In genomic region chr18:62445386-62445917, GRCh38 we compare ENCODE assay signal across 14 cellular contexts.
A peak's percentile ranks its signal among the peaks of the same experiment; 100 is the strongest.
DNase-seq lines count a peak whose midpoint lies in the region; ATAC-seq and TF ChIP-seq lines count a peak whose summit lies in the region.
"Had no signal": no experiment of that assay in that cellular context is flagged by ENCODE, and none has a peak within 500 bp of the region (broad histone marks: within the 10 kb centered on the region; RNA-seq: fewer than 3 reads in every experiment).

No MANE protein-coding gene starts in this region.

- H3K27ac Mint-ChIP-seq in activated CD8-positive, alpha-beta T cell treated with anti-CD3 and anti-CD28 coated beads for 36 hours, result no peak overlapping the region
- H3K27ac Mint-ChIP-seq in activated CD8-positive, alpha-beta T cell treated with anti-CD3 and anti-CD28 coated beads, Interleukin-2, amount 10 ng/mL, durations not matched to agents 7 days and 5 days, result no peak overlapping the region

- peaks cover 6% of the 10 kb centered on the region for H3K4me1 ChIP-seq in foreskin keratinocyte

- peak; percentile 61 for ATAC-seq in activated CD8-positive, alpha-beta T cell treated with anti-CD3 and anti-CD28 coated beads for 36 hours
- ATAC-seq in activated CD8-positive, alpha-beta T cell treated with anti-CD3 and anti-CD28 coated beads, Interleukin-2, amount 10 ng/mL, durations not matched to agents 7 days and 5 days, result no peak
- peak; percentile 68 for ATAC-seq in GM21447 (IDR thresholded peaks at IDR 0.05; ENCODE audit: unreplicated experiment)
- ATAC-seq in foreskin keratinocyte, result peak; percentile 91
- no peak for ATAC-seq in GM18519 (IDR thresholded peaks at IDR 0.05; ENCODE audit: low FRiP score, unreplicated experiment)
- ATAC-seq: HCT116, left cardiac atrium had no signal

- POLR2A ChIA-PET in activated CD8-positive, alpha-beta T cell treated with anti-CD3 and anti-CD28 coated beads for 36 hours (lab: Charles Lee), result interaction anchor here (1.1 kb wide), 1 partner anchor 9 kb away, joined by 3 read pairs; no protein-coding TSS in a partner anchor
- POLR2A ChIA-PET in activated CD8-positive, alpha-beta T cell treated with anti-CD3 and anti-CD28 coated beads, Interleukin-2, amount 10 ng/mL, durations not matched to agents 7 days and 5 days (lab: Charles Lee), result no interaction called here

- no peaks in the 10 kb centered on the region for H3K9me3 Mint-ChIP-seq in activated CD8-positive, alpha-beta T cell treated with anti-CD3 and anti-CD28 coated beads for 36 hours
- no peaks in the 10 kb centered on the region for H3K9me3 Mint-ChIP-seq in activated CD8-positive, alpha-beta T cell treated with anti-CD3 and anti-CD28 coated beads, Interleukin-2, amount 10 ng/mL, durations not matched to agents 7 days and 5 days (ENCODE audit: insufficient read depth)

- no peak for TF ChIP-seq CTCF in activated CD8-positive, alpha-beta T cell treated with anti-CD3 and anti-CD28 coated beads for 36 hours (IDR thresholded peaks at IDR 0.05)
- no peak for TF ChIP-seq CTCF in foreskin keratinocyte (conservative IDR thresholded peaks at IDR 0.05)

- H3K27ac ChIP-seq in foreskin keratinocyte, result no peak overlapping the region
- H3K27ac ChIP-seq: stomach had no signal

- H3K36me3 Mint-ChIP-seq in activated CD8-positive, alpha-beta T cell treated with anti-CD3 and anti-CD28 coated beads for 36 hours (ENCODE audit: low read depth), result no peaks in the 10 kb centered on the region
- no peaks in the 10 kb centered on the region for H3K36me3 Mint-ChIP-seq in activated CD8-positive, alpha-beta T cell treated with anti-CD3 and anti-CD28 coated beads, Interleukin-2, amount 10 ng/mL, durations not matched to agents 7 days and 5 days (ENCODE audit: low read depth)

- DNase-seq in activated CD8-positive, alpha-beta T cell treated with anti-CD3 and anti-CD28 coated beads for 36 hours, result peak; percentile 11
- DNase-seq in activated CD8-positive, alpha-beta T cell treated with anti-CD3 and anti-CD28 coated beads, Interleukin-2, amount 10 ng/mL, durations not matched to agents 7 days and 5 days, result no peak
- peak; percentile 64 for DNase-seq in NCI-H1105 (lab: John Stamatoyannopoulos, UW)
- DNase-seq in foreskin keratinocyte, result peak; percentile 68 to 79
- no peak for DNase-seq in iPS-NIHi11 (ENCODE audit: low spot score)
- no peak for DNase-seq in cerebellar nuclear complex (lab: John Stamatoyannopoulos, UW)
- DNase-seq: DMS79, left cardiac atrium, NCI-H1048, RPMI8226, stomach had no signal

- H3K4me3 Mint-ChIP-seq in activated CD8-positive, alpha-beta T cell treated with anti-CD3 and anti-CD28 coated beads for 36 hours, result no peak overlapping the region
- no peak overlapping the region for H3K4me3 Mint-ChIP-seq in activated CD8-positive, alpha-beta T cell treated with anti-CD3 and anti-CD28 coated beads, Interleukin-2, amount 10 ng/mL, durations not matched to agents 7 days and 5 days

- H3K27me3 ChIP-seq in foreskin keratinocyte, result no peaks in the 10 kb centered on the region
- H3K27me3 ChIP-seq: stomach had no signal

- intact Hi-C loops in activated CD8-positive, alpha-beta T cell treated with anti-CD3 and anti-CD28 coated beads for 36 hours (cut with micrococcal nuclease), result no loop called here

- peaks cover 4% of the 10 kb centered on the region for H3K4me1 Mint-ChIP-seq in activated CD8-positive, alpha-beta T cell treated with anti-CD3 and anti-CD28 coated beads for 36 hours (ENCODE audit: low read depth)
- H3K4me1 Mint-ChIP-seq in activated CD8-positive, alpha-beta T cell treated with anti-CD3 and anti-CD28 coated beads, Interleukin-2, amount 10 ng/mL, durations not matched to agents 7 days and 5 days (ENCODE audit: low read depth), result no peaks in the 10 kb centered on the region

- CTCF ChIA-PET in activated CD8-positive, alpha-beta T cell treated with anti-CD3 and anti-CD28 coated beads for 36 hours (lab: Charles Lee), result interaction anchor here (1.1 to 1.9 kb wide), 2 partner anchors 20 to 24 kb away, joined by 3 to 6 read pairs; no protein-coding TSS in a partner anchor
- CTCF ChIA-PET in activated CD8-positive, alpha-beta T cell treated with anti-CD3 and anti-CD28 coated beads, Interleukin-2, amount 10 ng/mL, durations not matched to agents 7 days and 5 days (lab: Charles Lee), result interaction anchor here (0.7 to 2.6 kb wide), 3 partner anchors 20 to 253 kb away, joined by 3 to 10 read pairs (median 6); no protein-coding TSS in a partner anchor

- H3K27me3 Mint-ChIP-seq in activated CD8-positive, alpha-beta T cell treated with anti-CD3 and anti-CD28 coated beads for 36 hours, result no peaks in the 10 kb centered on the region
- H3K27me3 Mint-ChIP-seq in activated CD8-positive, alpha-beta T cell treated with anti-CD3 and anti-CD28 coated beads, Interleukin-2, amount 10 ng/mL, durations not matched to agents 7 days and 5 days (ENCODE audit: low read depth), result peaks cover 5% of the 10 kb centered on the region

Comparison
In these comparisons a context has a peak if more than half of its experiments do, and no peak if none do; other contexts are left out.
1. ATAC-seq: peak in activated CD8-positive, alpha-beta T cell treated with anti-CD3 and anti-CD28 coated beads for 36 hours (single experiment), GM21447 (single experiment) and foreskin keratinocyte (single experiment); none in activated CD8-positive, alpha-beta T cell treated with anti-CD3 and anti-CD28 coated beads, Interleukin-2, amount 10 ng/mL, durations not matched to agents 7 days and 5 days (single experiment) and GM18519 (single experiment).
2. DNase-seq: peak in activated CD8-positive, alpha-beta T cell treated with anti-CD3 and anti-CD28 coated beads for 36 hours (single experiment), NCI-H1105 (single experiment) and foreskin keratinocyte (2 of 2); none in activated CD8-positive, alpha-beta T cell treated with anti-CD3 and anti-CD28 coated beads, Interleukin-2, amount 10 ng/mL, durations not matched to agents 7 days and 5 days (single experiment), iPS-NIHi11 (single experiment) and cerebellar nuclear complex (0 of 2).